In the genomic region with DNA sequence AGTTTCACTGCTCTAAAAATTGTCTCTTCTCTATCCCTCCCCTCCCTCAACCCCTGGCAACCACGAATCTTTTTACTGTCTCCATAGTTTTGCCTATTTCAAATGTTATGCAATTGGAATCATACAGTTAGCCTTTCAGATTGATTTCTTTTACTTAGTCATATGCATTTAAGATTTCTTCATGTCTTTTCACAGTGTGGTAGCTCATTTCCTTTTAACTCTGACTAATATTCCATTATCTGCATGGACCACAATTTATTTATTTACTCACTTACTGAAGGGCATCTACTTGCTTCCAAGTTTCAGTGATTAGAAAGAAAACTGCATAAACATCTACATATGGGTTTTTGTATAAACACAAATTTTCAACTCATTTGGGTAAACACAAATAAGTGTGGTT, we compare ENCODE assay signal across 18 cellular contexts.
DNase-seq lines count a peak whose midpoint lies in the region; ATAC-seq, FAIRE-seq and TF ChIP-seq lines count a peak whose summit lies in the region.
"Had no signal": no experiment of that assay in that cellular context is flagged by ENCODE, and none has a peak within 500 bp of the region (broad histone marks: within the 10 kb centered on the region; RNA-seq: fewer than 3 reads in every experiment).

No MANE protein-coding gene starts in this region.

- H3K27ac Mint-ChIP-seq in MCF 10A (ENCODE audit: low read depth, unreplicated experiment) = no peak overlapping the region
- no peak overlapping the region for H3K27ac Mint-ChIP-seq in astrocyte (ENCODE audit: unreplicated experiment)
- H3K27ac Mint-ChIP-seq: CD8-positive, alpha-beta memory T cell had no signal

- H3K4me2 ChIP-seq in mammary epithelial cell (ENCODE audit: insufficient read depth, low read depth, low read length) (no peak overlapping the region), PC-3 (ENCODE audit: low read length) (no peak overlapping the region), astrocyte (ENCODE audit: low read length) (no peak overlapping the region), smooth muscle cell (no peak overlapping the region)
- H3K4me2 ChIP-seq: BLaER1 had no signal

- in situ Hi-C loops in mammary epithelial cell (cut with MboI; ENCODE audit: low sequenced_read_pairs in 2 of 2) = loop anchor here in 1 of 2 donors (25.0 kb wide), 1 partner anchor 828 kb away; no protein-coding TSS in a partner anchor

- H3F3A ChIP-seq in PC-3 (ENCODE audit: low read length, unreplicated experiment) = no peaks in the 10 kb centered on the region
- no peaks in the 10 kb centered on the region for H3F3A ChIP-seq in smooth muscle cell (ENCODE audit: low read depth)

- no peak for FAIRE-seq in astrocyte (lab: Jason Lieb, UNC)
- FAIRE-seq: GM12878, GM18507 had no signal

- H3K4me3 ChIP-seq in mammary epithelial cell (replicated peaks in 1 of 3; ENCODE audit: insufficient read depth in 1 of 3, low read depth in 2 of 3, low read length in 3 of 3) (no peak overlapping the region), PC-3 (ENCODE audit: low read length) (no peak overlapping the region), astrocyte (ENCODE audit: insufficient read depth, low read depth, low read length) (no peak overlapping the region), smooth muscle cell (no peak overlapping the region)
- H3K4me3 ChIP-seq: BLaER1, GM12878 had no signal

- BruUV-seq in mammary epithelial cell (replicated peaks; lab: Mats Ljungman, UMichigan) = no TSS peak
- no TSS peak for BruUV-seq in MCF 10A (replicated peaks; lab: Mats Ljungman, UMichigan)
- BruUV-seq in PC-3 (replicated peaks; lab: Mats Ljungman, UMichigan) = no TSS peak

- ATAC-seq in PC-3 (peak; percentile 49), HG03097 (IDR thresholded peaks at IDR 0.05; ENCODE audit: low FRiP score, unreplicated experiment) (no peak), HG02759 (IDR thresholded peaks at IDR 0.05; ENCODE audit: unreplicated experiment) (no peak)
- ATAC-seq: GM12878 had no signal

- no peak overlapping the region for H3K27ac ChIP-seq in mammary epithelial cell (ENCODE audit: insufficient read depth, low read depth, low read length)
- no peak overlapping the region for H3K27ac ChIP-seq in PC-3 (ENCODE audit: low read length)
- no peak overlapping the region for H3K27ac ChIP-seq in astrocyte (ENCODE audit: low read depth, low read length)
- no peak overlapping the region for H3K27ac ChIP-seq in smooth muscle cell (ENCODE audit: low read depth)
- H3K27ac ChIP-seq: BLaER1, HL-60 had no signal

- H3K9ac ChIP-seq in mammary epithelial cell (ENCODE audit: insufficient read depth, low read length) (no peak overlapping the region), PC-3 (ENCODE audit: low read length) (no peak overlapping the region), astrocyte (ENCODE audit: low read length) (no peak overlapping the region), smooth muscle cell (ENCODE audit: low read depth) (no peak overlapping the region)
- H3K9ac ChIP-seq: BLaER1 had no signal

- H3K27me3 Mint-ChIP-seq in MCF 10A (ENCODE audit: insufficient read depth, unreplicated experiment) (no peaks in the 10 kb centered on the region), astrocyte (ENCODE audit: low read depth, unreplicated experiment) (no peaks in the 10 kb centered on the region)
- H3K27me3 Mint-ChIP-seq: CD8-positive, alpha-beta memory T cell had no signal

- H3K36me3 Mint-ChIP-seq in MCF 10A (ENCODE audit: insufficient read depth, unreplicated experiment) (no peaks in the 10 kb centered on the region), astrocyte (ENCODE audit: low read depth, unreplicated experiment) (no peaks in the 10 kb centered on the region)
- H3K36me3 Mint-ChIP-seq: CD8-positive, alpha-beta memory T cell had no signal

- CTCF ChIA-PET in mammary epithelial cell (lab: Charles Lee; ENCODE audit: low non-redundant PET) (interaction anchor here (0.7 kb wide), 1 partner anchor 339 kb away, joined by 13 read pairs; no protein-coding TSS in a partner anchor), MCF 10A (lab: Yijun Ruan, JAX) (interaction anchor here (0.5 kb wide), 1 partner anchor 1149 kb away, joined by 3 read pairs; no protein-coding TSS in a partner anchor), PC-3 (lab: Charles Lee) (no interaction called here)

- DNase-seq in mammary epithelial cell (peak; percentile 20), MCF 10A (ENCODE audit: unreplicated experiment) (no peak), PC-3 (peak; percentile 26), astrocyte (ENCODE audit: low read depth) (peak; percentile 3), smooth muscle cell (lab: John Stamatoyannopoulos, UW; ENCODE audit: unreplicated experiment) (no peak), NCI-H1436 (lab: John Stamatoyannopoulos, UW) (no peak)
- DNase-seq: 8988T; AML-193; Caco-2; CD8-positive, alpha-beta memory T cell; DMS53; H7 had no signal

- WGBS in mammary epithelial cell (ENCODE audit: low coverage, missing lambda C conversion rate) = 80% methylated on average over 1 of the region's 1 CpG
- 86% methylated on average over 1 of the region's 1 CpG for WGBS in smooth muscle cell (ENCODE audit: low lambda C conversion rate)

- H3K9me3 ChIP-seq in mammary epithelial cell (replicated peaks; ENCODE audit: insufficient read depth, low read length) (no peaks in the 10 kb centered on the region), PC-3 (ENCODE audit: low read length) (no peaks in the 10 kb centered on the region), astrocyte (ENCODE audit: insufficient read depth, low read depth, low read length) (no peaks in the 10 kb centered on the region), smooth muscle cell (replicated peaks; ENCODE audit: low read depth) (no peaks in the 10 kb centered on the region)
- H3K9me3 ChIP-seq: BLaER1, Caco-2 had no signal

- H3K9me3 Mint-ChIP-seq in MCF 10A (ENCODE audit: unreplicated experiment) (no peaks in the 10 kb centered on the region), astrocyte (ENCODE audit: unreplicated experiment) (no peaks in the 10 kb centered on the region)

- no peaks in the 10 kb centered on the region for H3K9me2 ChIP-seq in PC-3 (replicated peaks; ENCODE audit: low read length)

- H4K20me1 ChIP-seq in mammary epithelial cell (ENCODE audit: insufficient read depth, low read length) (no peaks in the 10 kb centered on the region), PC-3 (ENCODE audit: low read length) (no peaks in the 10 kb centered on the region), astrocyte (ENCODE audit: insufficient read depth, low read length) (no peaks in the 10 kb centered on the region), smooth muscle cell (ENCODE audit: low read depth) (no peaks in the 10 kb centered on the region)
- H4K20me1 ChIP-seq: BLaER1 had no signal

- no peaks in the 10 kb centered on the region for H3K36me3 ChIP-seq in mammary epithelial cell (ENCODE audit: insufficient read depth, low read length)
- no peaks in the 10 kb centered on the region for H3K36me3 ChIP-seq in PC-3 (ENCODE audit: low read depth, low read length)
- H3K36me3 ChIP-seq in astrocyte (ENCODE audit: insufficient read depth, low read length) = no peaks in the 10 kb centered on the region
- H3K36me3 ChIP-seq in smooth muscle cell (ENCODE audit: low read depth) = no peaks in the 10 kb centered on the region
- H3K36me3 ChIP-seq: BLaER1 had no signal

- intact Hi-C loops in mammary epithelial cell (cut with micrococcal nuclease) = loop anchor here (10.0 kb wide), 1 partner anchor 959 kb away; no protein-coding TSS in a partner anchor
- intact Hi-C loops in MCF 10A (cut with micrococcal nuclease) = no loop called here
- intact Hi-C loops in PC-3 (cut with micrococcal nuclease) = no loop called here

- H3K4me3 Mint-ChIP-seq in MCF 10A (ENCODE audit: unreplicated experiment) (no peak overlapping the region), astrocyte (ENCODE audit: unreplicated experiment) (no peak overlapping the region)
- H3K4me3 Mint-ChIP-seq: CD8-positive, alpha-beta memory T cell had no signal

- no peak overlapping the region for H2AFZ ChIP-seq in mammary epithelial cell (ENCODE audit: low read depth, low read length)
- H2AFZ ChIP-seq in PC-3 (ENCODE audit: low read length) = no peak overlapping the region
- H2AFZ ChIP-seq in astrocyte (ENCODE audit: low read depth, low read length) = no peak overlapping the region
- H2AFZ ChIP-seq in smooth muscle cell (ENCODE audit: low read depth) = peak overlapping the region; percentile 41

- no peak for TF ChIP-seq CTCF in mammary epithelial cell (conservative IDR thresholded peaks at IDR 0.05 in 1 of 2, IDR thresholded peaks at IDR 0.05 in 1 of 2; ENCODE audit: extremely low read depth in 1 of 2, insufficient read depth in 1 of 2, low read depth in 1 of 2, low read length in 2 of 2)
- TF ChIP-seq CTCF in MCF 10A (IDR thresholded peaks at IDR 0.05; ENCODE audit: unreplicated experiment) = no peak
- no peak for TF ChIP-seq CTCF in PC-3 (conservative IDR thresholded peaks at IDR 0.05; ENCODE audit: low read depth, low read length)
- TF ChIP-seq CTCF in astrocyte (IDR thresholded peaks at IDR 0.05; ENCODE audit: insufficient read depth, low read depth, low read length) = no peak
- TF ChIP-seq CTCF in smooth muscle cell (IDR thresholded peaks at IDR 0.05; ENCODE audit: borderline replicate concordance, insufficient read depth, poor library complexity, severe bottlenecking) = no peak

- dilution Hi-C loops in mammary epithelial cell (cut with HindIII; ENCODE audit: low sequenced_read_pairs) = no loop called here

- H3K79me2 ChIP-seq in mammary epithelial cell (ENCODE audit: insufficient read depth, low read length) (no peaks in the 10 kb centered on the region), PC-3 (ENCODE audit: low read length) (no peaks in the 10 kb centered on the region), astrocyte (ENCODE audit: insufficient read depth, low read length) (no peaks in the 10 kb centered on the region), smooth muscle cell (ENCODE audit: low read depth) (no peaks in the 10 kb centered on the region)

- H3K4me1 ChIP-seq in mammary epithelial cell (ENCODE audit: insufficient read depth, low read length) (no peaks in the 10 kb centered on the region), PC-3 (ENCODE audit: insufficient read depth, low read length) (no peaks in the 10 kb centered on the region), astrocyte (ENCODE audit: insufficient read depth, low read length) (no peaks in the 10 kb centered on the region), smooth muscle cell (ENCODE audit: low read depth) (no peaks in the 10 kb centered on the region)
- H3K4me1 ChIP-seq: BLaER1, Caco-2 had no signal

- H3K27me3 ChIP-seq in mammary epithelial cell (ENCODE audit: insufficient read depth, low read length) = no peaks in the 10 kb centered on the region
- H3K27me3 ChIP-seq in PC-3 (ENCODE audit: low read length) = no peaks in the 10 kb centered on the region
- no peaks in the 10 kb centered on the region for H3K27me3 ChIP-seq in astrocyte (ENCODE audit: insufficient read depth, low read length)
- no peaks in the 10 kb centered on the region for H3K27me3 ChIP-seq in smooth muscle cell (ENCODE audit: low read depth)
- H3K27me3 ChIP-seq: BLaER1 had no signal

- POLR2A ChIA-PET in MCF 10A (lab: Yijun Ruan, JAX) = no interaction called here
- POLR2A ChIA-PET in PC-3 (lab: Charles Lee; ENCODE audit: unreplicated experiment) = no interaction called here

- H3K4me1 Mint-ChIP-seq in MCF 10A (ENCODE audit: insufficient read depth, unreplicated experiment) (no peaks in the 10 kb centered on the region), astrocyte (ENCODE audit: low read depth, unreplicated experiment) (no peaks in the 10 kb centered on the region)
- H3K4me1 Mint-ChIP-seq: CD8-positive, alpha-beta memory T cell had no signal

Comparison
In these comparisons a context has a peak if more than half of its experiments do, and no peak if none do; other contexts are left out.
1. DNase-seq: peak in mammary epithelial cell (single experiment), PC-3 (single experiment) and astrocyte (single experiment); none in MCF 10A (single experiment), smooth muscle cell (single experiment) and NCI-H1436 (single experiment).